10 cellular contexts compared by ENCODE assay signal in the genomic region with DNA sequence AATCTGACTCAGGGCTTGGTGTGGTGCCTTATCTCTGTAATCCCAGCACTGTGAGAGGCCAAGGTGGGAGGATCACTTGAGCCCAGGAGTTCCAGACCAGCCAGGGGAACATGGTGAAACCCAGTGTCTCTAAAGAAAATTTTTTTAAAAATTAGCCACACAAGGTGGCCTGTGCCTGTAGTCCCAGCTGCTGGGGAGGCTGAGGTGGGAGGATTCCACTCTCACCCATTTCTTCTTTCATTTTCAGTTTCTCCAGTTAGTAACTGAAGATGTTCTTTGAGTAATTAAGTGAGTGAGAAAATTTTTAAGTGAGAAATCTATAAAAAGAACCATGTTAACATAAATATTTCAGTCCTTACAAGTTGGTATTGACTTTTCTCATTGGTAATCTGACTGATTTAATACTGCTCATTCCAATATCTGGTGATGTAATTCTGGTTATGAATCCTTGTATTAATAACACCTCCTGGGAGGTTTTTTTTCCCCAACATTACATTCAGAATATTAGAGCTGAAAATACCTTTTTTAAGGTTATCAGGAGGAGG. TPM values are rescaled to one million over a fixed set of nuclear protein-coding genes. Genes with fewer than 3 reads are reported as not detected.
DNase-seq lines count a peak whose midpoint lies in the region; ATAC-seq and TF ChIP-seq lines count a peak whose summit lies in the region.
"Had no signal": no experiment of that assay in that cellular context is flagged by ENCODE, and none has a peak within 500 bp of the region (broad histone marks: within the 10 kb centered on the region; RNA-seq: fewer than 3 reads in every experiment).

No MANE protein-coding gene starts in this region.

- H3K27ac Mint-ChIP-seq in activated naive CD8-positive, alpha-beta T cell treated with anti-CD3 and anti-CD28 coated beads, Interleukin-2, amount 50 U/mL, for 24 hours, result peak overlapping the region; percentile 75

- H3K27ac ChIP-seq in A673 (ENCODE audit: low read depth, low read length, poor library complexity, severe bottlenecking), result no peak overlapping the region
- H3K27ac ChIP-seq in testis, result no peak overlapping the region
- H3K27ac ChIP-seq: upper lobe of left lung had no signal

- CTCF ChIA-PET in A673 (lab: Charles Lee), result no interaction called here

- H3K36me3 ChIP-seq in A673 (ENCODE audit: insufficient read depth, low read length, poor library complexity, severe bottlenecking) (peaks cover 63% of the 10 kb centered on the region), testis (ENCODE audit: low read depth, missing control alignments) (no peaks in the 10 kb centered on the region)

- H3K4me1 ChIP-seq in A673 (ENCODE audit: insufficient read depth, low read length, poor library complexity, severe bottlenecking) (peaks cover 2% of the 10 kb centered on the region), testis (peaks cover 6% of the 10 kb centered on the region)

- POLR2A ChIA-PET in A673 (lab: Charles Lee; ENCODE audit: low non-redundant PET), result no interaction called here

- H3K27me3 Mint-ChIP-seq in activated naive CD8-positive, alpha-beta T cell treated with anti-CD3 and anti-CD28 coated beads, Interleukin-2, amount 50 U/mL, for 24 hours, result no peaks in the 10 kb centered on the region

- in situ Hi-C loops in GM13976 (cut with MboI; ENCODE audit: low sequenced_read_pairs, unreplicated experiment), result no loop called here

- TF ChIP-seq POLR2A in testis (IDR thresholded peaks at IDR 0.05), result no peak

- intact Hi-C loops in A673 (cut with micrococcal nuclease; ENCODE audit: unreplicated experiment) (no loop called here), testis (cut with DNase I; ENCODE audit: low total_unique reads) (no loop called here)

- no TSS peak for BruUV-seq in A673 (replicated peaks; lab: Mats Ljungman, UMichigan)

- no peak overlapping the region for H3K4me3 Mint-ChIP-seq in activated naive CD8-positive, alpha-beta T cell treated with anti-CD3 and anti-CD28 coated beads, Interleukin-2, amount 50 U/mL, for 24 hours

- no peak overlapping the region for H3K4me3 ChIP-seq in A673 (ENCODE audit: low read depth, low read length, poor library complexity, severe bottlenecking)
- H3K4me3 ChIP-seq in testis, result no peak overlapping the region
- H3K4me3 ChIP-seq: upper lobe of left lung had no signal

- TF ChIP-seq CTCF in GM13976 (IDR thresholded peaks at IDR 0.05; ENCODE audit: borderline replicate concordance, control extremely low read depth, extremely low read depth, insufficient read depth, missing control alignments), result no peak
- no peak for TF ChIP-seq CTCF in GM20000 (IDR thresholded peaks at IDR 0.05; ENCODE audit: extremely low read depth, missing control alignments)
- TF ChIP-seq CTCF in A673 (conservative IDR thresholded peaks at IDR 0.05; ENCODE audit: low read depth, low read length), result no peak
- no peak for TF ChIP-seq CTCF in testis (IDR thresholded peaks at IDR 0.05)

- H3K9me3 Mint-ChIP-seq in activated naive CD8-positive, alpha-beta T cell treated with anti-CD3 and anti-CD28 coated beads, Interleukin-2, amount 50 U/mL, for 24 hours, result no peaks in the 10 kb centered on the region

- H3K27me3 ChIP-seq in A673 (replicated peaks; ENCODE audit: insufficient read depth, low read depth, low read length, poor library complexity) (no peaks in the 10 kb centered on the region), testis (no peaks in the 10 kb centered on the region)
- H3K27me3 ChIP-seq: upper lobe of left lung had no signal

- H3K9me3 ChIP-seq in A673 (ENCODE audit: low read depth, low read length, poor library complexity, severe bottlenecking) (no peaks in the 10 kb centered on the region), testis (no peaks in the 10 kb centered on the region)
- H3K9me3 ChIP-seq: upper lobe of left lung had no signal

- peak; percentile 80 for ATAC-seq in HG03175 (IDR thresholded peaks at IDR 0.05; ENCODE audit: unreplicated experiment)
- ATAC-seq in activated naive CD8-positive, alpha-beta T cell treated with anti-CD3 and anti-CD28 coated beads, Interleukin-2, amount 50 U/mL, for 24 hours, result peak; percentile 83
- ATAC-seq: SK-N-SH treated with all-trans-retinoic acid at 6 μM for 48 hours had no signal

- peaks cover 49% of the 10 kb centered on the region for H3K4me1 Mint-ChIP-seq in activated naive CD8-positive, alpha-beta T cell treated with anti-CD3 and anti-CD28 coated beads, Interleukin-2, amount 50 U/mL, for 24 hours

- peaks cover 52% of the 10 kb centered on the region for H3K36me3 Mint-ChIP-seq in activated naive CD8-positive, alpha-beta T cell treated with anti-CD3 and anti-CD28 coated beads, Interleukin-2, amount 50 U/mL, for 24 hours (ENCODE audit: low read depth)

- DNase-seq in GM13976 (ENCODE audit: low spot score) (peak; percentile 45), GM20000 (ENCODE audit: low spot score) (peak; percentile 37), A673 (ENCODE audit: low spot score) (no peak), testis (no peak), epidermal melanocyte (ENCODE audit: insufficient read length, low spot score) (no peak), amygdala (lab: John Stamatoyannopoulos, UW) (no peak)
- DNase-seq in activated naive CD8-positive, alpha-beta T cell treated with anti-CD3 and anti-CD28 coated beads, Interleukin-2, amount 50 U/mL, for 24 hours, result no peak
- DNase-seq: upper lobe of left lung had no signal

RNA-seq across cellular contexts. Expression of gene METTL3, which starts 6.1 kb away (rescaled TPM):
- total RNA-seq in A673 (2021) (93.0 and 96.3 TPM in 2 replicates), testis (10 to 100 TPM; 65.7 to 66.3 TPM)
- 81.1 TPM for polyA plus RNA-seq in testis (ENCODE audit: insufficient read depth, low read depth, low replicate concordance)

RNA-seq across cellular contexts. Expression of gene SALL2, which starts 21.1 kb away (rescaled TPM):
- 149 and 157 TPM in 2 replicates for total RNA-seq in A673 (2021)
- total RNA-seq in testis, result 1 to 10 TPM; 4.1 to 5.0 TPM
- polyA plus RNA-seq in testis (ENCODE audit: insufficient read depth, low read depth, low replicate concordance), result 5.5 TPM

RNA-seq across cellular contexts. Expression of gene TOX4, which starts 28.1 kb away (rescaled TPM):
- 84.7 and 86.8 TPM in 2 replicates for total RNA-seq in A673 (2021)
- 10 to 100 TPM; 64.4 to 72.6 TPM for total RNA-seq in testis
- 120 TPM for polyA plus RNA-seq in testis (ENCODE audit: insufficient read depth, low read depth, low replicate concordance)

RNA-seq across cellular contexts. Expression of gene RAB2B, which starts 28.3 kb away (rescaled TPM):
- total RNA-seq in A673 (2021) (31.9 and 37.1 TPM in 2 replicates), testis (10 to 100 TPM; 32.9 to 40.1 TPM)
- polyA plus RNA-seq in testis (ENCODE audit: insufficient read depth, low read depth, low replicate concordance), result 36.4 TPM

RNA-seq across cellular contexts. Expression of gene CHD8, which starts 49.2 kb away (rescaled TPM):
- total RNA-seq in A673 (2021) (122 and 128 TPM in 2 replicates), testis (10 to 100 TPM; 82.8 to 87.4 TPM)
- polyA plus RNA-seq in testis (ENCODE audit: insufficient read depth, low read depth, low replicate concordance), result 67.3 TPM

Comparison
In these comparisons a context has a peak if more than half of its experiments do, and no peak if none do; other contexts are left out.
1. DNase-seq: peak in GM13976 (single experiment) and GM20000 (single experiment); none in activated naive CD8-positive, alpha-beta T cell treated with anti-CD3 and anti-CD28 coated beads, Interleukin-2, amount 50 U/mL, for 24 hours (single experiment), A673 (single experiment), testis (single experiment), epidermal melanocyte (single experiment) and amygdala (0 of 56).
2. RNA of gene SALL2, which starts 21.1 kb away (total RNA-seq): 149 to 157 TPM in A673; 4.1 to 5.0 TPM in testis; every median in the first group is over 10 times any median in the second.